ENCODE assay signal across 1 cellular context in genomic region chr1:6795661-6796060, GRCh38.
TF ChIP-seq lines count a peak whose summit lies in the region.

No MANE protein-coding gene starts in this region.

TF ChIP-seq in WTC11, 78 proteins besides CTCF, POLR2A, EP300 and RAD21 (continued from another document):
- TF ChIP-seq NR1H2 (CRISPR knock-in tag; IDR thresholded peaks at IDR 0.05) (no peak), ZNF416 (CRISPR knock-in tag; IDR thresholded peaks at IDR 0.05) (no peak)
